ENCODE assay signal across 10 cellular contexts in genomic region chr4:26238782-26239647, GRCh38.
DNase-seq lines count a peak whose midpoint lies in the region; ATAC-seq, FAIRE-seq and TF ChIP-seq lines count a peak whose summit lies in the region.
"Had no signal": no experiment of that assay in that cellular context is flagged by ENCODE, and none has a peak within 500 bp of the region (broad histone marks: within the 10 kb centered on the region; RNA-seq: fewer than 3 reads in every experiment).

No MANE protein-coding gene starts in this region.

- H3K4me3 ChIP-seq in AG04450 (ENCODE audit: low read depth, low read length) (no peak overlapping the region), HepG2 (replicated peaks in 1 of 3; ENCODE audit: insufficient read depth in 1 of 3, low read depth in 2 of 3, low read length in 3 of 3) (peak overlapping the region; percentile 19 to 63 (median 35))
- H3K4me3 ChIP-seq in CD8-positive, alpha-beta T cell (ENCODE audit: low read depth, low read length), result no peak overlapping the region
- H3K4me3 ChIP-seq: SJSA1 had no signal

- TF ChIP-seq CTCF in AG04450 (IDR thresholded peaks at IDR 0.05; ENCODE audit: low read depth, low read length) (no peak), HepG2 (CRISPR knock-in tag; IDR thresholded peaks at IDR 0.05) (0 out of 2 replicates have a peak, but pooled peaks have one; percentile 4), endothelial cell (IDR thresholded peaks at IDR 0.05; ENCODE audit: unreplicated experiment) (no peak)
- TF ChIP-seq CTCF in CD8-positive, alpha-beta T cell (IDR thresholded peaks at IDR 0.05), result no peak

- ATAC-seq in HepG2 (peak; percentile 81), GM21529 (IDR thresholded peaks at IDR 0.05; ENCODE audit: unreplicated experiment) (no peak)
- ATAC-seq in CD8-positive, alpha-beta T cell, result no peak

- no peak overlapping the region for H3K27ac Mint-ChIP-seq in CD8-positive, alpha-beta T cell
- no peak overlapping the region for H3K27ac Mint-ChIP-seq in endothelial cell (ENCODE audit: unreplicated experiment)
- H3K27ac Mint-ChIP-seq: naive B cell had no signal

- no peak for TF ChIP-seq RAD21 in HepG2 (CRISPR knock-in tag; IDR thresholded peaks at IDR 0.05)

- in situ Hi-C loops in HepG2 (cut with HindIII; ENCODE audit: extremely low pct_ligation_motif_present, low pct_unique_long_range_greater_than_20kb), result no loop called here

- no peak overlapping the region for H2AFZ ChIP-seq in HepG2 (ENCODE audit: low read length)

- no peaks in the 10 kb centered on the region for H3K27me3 ChIP-seq in AG04450 (ENCODE audit: control insufficient read depth, insufficient read depth, low read length)
- no peaks in the 10 kb centered on the region; a peak in 1 of 5 replicates for H3K27me3 ChIP-seq in HepG2 (ENCODE audit: control insufficient read depth in 1 of 2, insufficient read depth in 2 of 2, low read length in 2 of 2)
- H3K27me3 ChIP-seq in CD8-positive, alpha-beta T cell (ENCODE audit: insufficient read depth, low read length), result no peaks in the 10 kb centered on the region
- H3K27me3 ChIP-seq: SJSA1 had no signal

- H3K27ac ChIP-seq in AG04450 (ENCODE audit: low read depth, low read length) (peak overlapping the region; percentile 62), HepG2 (ENCODE audit: extremely low read length, insufficient read depth, low read length) (no peak overlapping the region)
- H3K27ac ChIP-seq in CD8-positive, alpha-beta T cell (ENCODE audit: low read depth, low read length), result no peak overlapping the region
- H3K27ac ChIP-seq: SJSA1 had no signal

- POLR2A ChIA-PET in AG04450 (lab: Yijun Ruan, JAX), result no interaction called here
- POLR2A ChIA-PET in HepG2 (lab: Yijun Ruan, JAX), result no interaction called here
- POLR2A ChIA-PET in CD8-positive, alpha-beta T cell (lab: Charles Lee), result no interaction called here

- intact Hi-C loops in HepG2 (cut with micrococcal nuclease; ENCODE audit: unreplicated experiment), result no loop called here
- intact Hi-C loops in CD8-positive, alpha-beta T cell (cut with DNase I, micrococcal nuclease), result no loop called here

- no peaks in the 10 kb centered on the region for H3K36me3 ChIP-seq in HepG2 (replicated peaks in 1 of 2; ENCODE audit: control insufficient read depth in 1 of 2, insufficient read depth in 2 of 2, low read length in 2 of 2)
- no peaks in the 10 kb centered on the region for H3K36me3 ChIP-seq in CD8-positive, alpha-beta T cell (ENCODE audit: insufficient read depth, low read length)
- H3K36me3 ChIP-seq: SJSA1 had no signal

- peaks cover 7% of the 10 kb centered on the region for H3K27me3 Mint-ChIP-seq in CD8-positive, alpha-beta T cell (ENCODE audit: low read depth)
- no peaks in the 10 kb centered on the region for H3K27me3 Mint-ChIP-seq in endothelial cell (ENCODE audit: unreplicated experiment)

- WGBS in HepG2 (ENCODE audit: low lambda C conversion rate), result 4% methylated on average over 12 of the region's 12 CpGs

- H3K9me3 ChIP-seq in AG04450 (ENCODE audit: control insufficient read depth, insufficient read depth, low read length) (no peaks in the 10 kb centered on the region), HepG2 (ENCODE audit: low read length) (no peaks in the 10 kb centered on the region)
- no peaks in the 10 kb centered on the region for H3K9me3 ChIP-seq in CD8-positive, alpha-beta T cell (ENCODE audit: low read length)
- H3K9me3 ChIP-seq: SJSA1 had no signal

- no TSS peak for BruUV-seq in HepG2 (replicated peaks; lab: Mats Ljungman, UMichigan)

- TF ChIP-seq EP300 in HepG2 (IDR thresholded peaks at IDR 0.05; ENCODE audit: low read depth in 2 of 2, low read length in 2 of 2), result no peak
- no peak for TF ChIP-seq EP300 in HepG2 (CRISPR knock-in tag; IDR thresholded peaks at IDR 0.05; ENCODE audit: borderline replicate concordance)

- peak overlapping the region; percentile 2; the same call in 1 of the 2 replicates for H3K9ac ChIP-seq in HepG2 (ENCODE audit: insufficient read depth, low read depth, low read length)

- no peaks in the 10 kb centered on the region for H4K20me1 ChIP-seq in HepG2 (ENCODE audit: insufficient read depth, low read length)

- no peaks in the 10 kb centered on the region for H3K36me3 Mint-ChIP-seq in CD8-positive, alpha-beta T cell
- H3K36me3 Mint-ChIP-seq in endothelial cell (ENCODE audit: low read depth, unreplicated experiment), result no peaks in the 10 kb centered on the region
- H3K36me3 Mint-ChIP-seq: naive B cell had no signal

- H3K4me2 ChIP-seq in HepG2 (ENCODE audit: low read depth, low read length), result peak overlapping the region; percentile 84

- FAIRE-seq in HepG2 (lab: Jason Lieb, UNC), result no peak

- TF ChIP-seq POLR2A in HepG2 (IDR thresholded peaks at IDR 0.05; ENCODE audit: insufficient read depth in 1 of 2, low read depth in 2 of 2, low read length in 2 of 2), result no peak

- DNase-seq in AG04450 (ENCODE audit: low read depth, low spot score), result no peak
- peak; percentile 76 for DNase-seq in NCI-H1417 treated with DMSO at 0.1 percent for 48 hours (lab: John Stamatoyannopoulos, UW)
- DNase-seq in astrocyte of the hippocampus (ENCODE audit: low read depth, low spot score), result peak; percentile 60
- DNase-seq in HepG2 (ENCODE audit: low spot score), result peak; percentile 8
- no peak for DNase-seq in CD8-positive, alpha-beta T cell
- DNase-seq in SIG-M5 (lab: John Stamatoyannopoulos, UW), result no peak
- DNase-seq in endothelial cell (ENCODE audit: low spot score), result no peak
- DNase-seq: naive B cell had no signal

- H3K4me1 Mint-ChIP-seq in CD8-positive, alpha-beta T cell (ENCODE audit: low read depth), result peaks cover 6% of the 10 kb centered on the region
- H3K4me1 Mint-ChIP-seq in endothelial cell (ENCODE audit: unreplicated experiment), result peaks cover 11% of the 10 kb centered on the region
- H3K4me1 Mint-ChIP-seq: naive B cell had no signal

- H3K4me1 ChIP-seq in HepG2 (ENCODE audit: insufficient read depth, low read length), result peaks cover 28% of the 10 kb centered on the region
- H3K4me1 ChIP-seq in CD8-positive, alpha-beta T cell (ENCODE audit: insufficient read depth, low read length), result peaks cover 3% of the 10 kb centered on the region

- no peaks in the 10 kb centered on the region for H3K9me3 Mint-ChIP-seq in CD8-positive, alpha-beta T cell
- no peaks in the 10 kb centered on the region for H3K9me3 Mint-ChIP-seq in endothelial cell (ENCODE audit: unreplicated experiment)
- H3K9me3 Mint-ChIP-seq: naive B cell had no signal

- CTCF ChIA-PET in AG04450 (lab: Charles Lee), result no interaction called here
- CTCF ChIA-PET in HepG2 (lab: Yijun Ruan, JAX; ENCODE audit: low intra/inter-chr PET ratio, low total read pairs), result no interaction called here
- CTCF ChIA-PET in CD8-positive, alpha-beta T cell (lab: Charles Lee), result no interaction called here

- no peaks in the 10 kb centered on the region for H3K79me2 ChIP-seq in HepG2 (ENCODE audit: insufficient read depth, low read length)

- H3K4me3 Mint-ChIP-seq in CD8-positive, alpha-beta T cell, result no peak overlapping the region
- no peak overlapping the region for H3K4me3 Mint-ChIP-seq in endothelial cell (ENCODE audit: unreplicated experiment)
- H3K4me3 Mint-ChIP-seq: naive B cell had no signal

TF ChIP-seq in HepG2, 621 proteins besides CTCF, POLR2A, EP300 and RAD21:
- peak; percentile 76 for TF ChIP-seq ZNF652 (CRISPR knock-in tag; IDR thresholded peaks at IDR 0.05; ENCODE audit: borderline replicate concordance, low read depth)
- no peak for TF ChIP-seq SOX5 (CRISPR knock-in tag; IDR thresholded peaks at IDR 0.05; ENCODE audit: borderline replicate concordance)
- no peak for TF ChIP-seq SOX13 (IDR thresholded peaks at IDR 0.05)
- TF ChIP-seq SOX13 (CRISPR knock-in tag; conservative IDR thresholded peaks at IDR 0.05 in 1 of 2, IDR thresholded peaks at IDR 0.05 in 1 of 2), result peak in 1 of 2 experiments; percentile 16; a peak in 1 of 4 replicates
- 0 out of 2 replicates have a peak, but pooled peaks have one; percentile 32 for TF ChIP-seq PPARG (CRISPR knock-in tag; conservative IDR thresholded peaks at IDR 0.05)
- 0 out of 2 replicates have a peak, but pooled peaks have one; percentile 48 for TF ChIP-seq ZNF292 (CRISPR knock-in tag; IDR thresholded peaks at IDR 0.05; ENCODE audit: borderline replicate concordance, low read depth)
- TF ChIP-seq ZNF687 (CRISPR knock-in tag; IDR thresholded peaks at IDR 0.05), result peak; percentile 11; the same call in 1 of the 2 replicates
- peak; percentile 44; the same call in 1 of the 2 replicates for TF ChIP-seq GFI1 (CRISPR knock-in tag; IDR thresholded peaks at IDR 0.05; ENCODE audit: borderline replicate concordance)
- 0 out of 2 replicates have a peak, but pooled peaks have one; percentile 26 for TF ChIP-seq NR2F6 (IDR thresholded peaks at IDR 0.05)
- TF ChIP-seq NR2F6 (CRISPR knock-in tag; IDR thresholded peaks at IDR 0.05), result no peak
- TF ChIP-seq PITX1 (CRISPR knock-in tag; IDR thresholded peaks at IDR 0.05), result no peak
- 0 out of 2 replicates have a peak, but pooled peaks have one; percentile 1 for TF ChIP-seq HNF4A (CRISPR knock-in tag; IDR thresholded peaks at IDR 0.05)
- TF ChIP-seq HNRNPLL (IDR thresholded peaks at IDR 0.05; ENCODE audit: low read depth, low read length, poor library complexity, severe bottlenecking), result no peak

Comparison
In these comparisons a context has a peak if more than half of its experiments do, and no peak if none do; other contexts are left out.
1. DNase-seq: peak in NCI-H1417 treated with DMSO at 0.1 percent for 48 hours (single experiment), astrocyte of the hippocampus (single experiment) and HepG2 (single experiment); none in AG04450 (single experiment), CD8-positive, alpha-beta T cell (0 of 7), SIG-M5 (single experiment) and endothelial cell (single experiment).
2. H3K4me3 ChIP-seq: peak in HepG2 (3 of 3); none in AG04450 (single experiment) and CD8-positive, alpha-beta T cell (single experiment).